ENCODE assay signal across 8 cellular contexts in the genomic region with DNA sequence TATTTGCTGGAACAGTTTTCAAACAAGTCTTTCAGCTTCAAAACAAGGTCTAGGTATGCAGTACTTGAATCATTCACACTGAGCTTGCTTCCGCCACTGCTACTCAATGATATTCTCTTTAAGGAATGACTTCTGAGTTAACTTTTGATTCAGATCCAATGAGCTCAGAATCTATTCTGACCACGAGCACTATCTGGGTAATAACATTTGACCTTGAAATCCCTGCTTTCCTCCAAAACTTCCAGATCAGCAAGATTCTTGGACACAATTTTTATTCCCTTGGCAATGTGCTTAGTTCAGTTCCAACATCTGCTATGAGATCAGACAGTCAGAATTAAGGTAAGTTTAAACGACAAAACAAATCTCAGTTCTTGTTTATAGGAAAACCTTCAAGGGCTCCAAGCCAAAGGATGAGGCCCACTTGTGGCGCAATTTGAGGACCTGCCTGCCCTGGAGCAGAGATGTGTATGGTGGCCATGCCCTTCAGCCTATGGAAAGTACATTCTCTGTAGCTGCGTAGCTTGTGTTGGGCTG.
A peak's percentile ranks its signal among the peaks of the same experiment; 100 is the strongest.
DNase-seq lines count a peak whose midpoint lies in the region; ATAC-seq and TF ChIP-seq lines count a peak whose summit lies in the region.

No MANE protein-coding gene starts in this region.

- TF ChIP-seq CTCF in stomach (IDR thresholded peaks at IDR 0.05) (no peak), GM13976 (IDR thresholded peaks at IDR 0.05; ENCODE audit: borderline replicate concordance, control extremely low read depth, extremely low read depth, insufficient read depth, missing control alignments) (no peak)

- peaks cover 95% of the 10 kb centered on the region for H3K4me1 Mint-ChIP-seq in activated naive CD8-positive, alpha-beta T cell treated with anti-CD3 and anti-CD28 coated beads for 36 hours

- peaks cover 3% of the 10 kb centered on the region for H3K9me3 Mint-ChIP-seq in activated naive CD8-positive, alpha-beta T cell treated with anti-CD3 and anti-CD28 coated beads for 36 hours

- H3K4me3 ChIP-seq in stomach, result peak overlapping the region in 2 of 4 donors; percentile 34 to 38

- in situ Hi-C loops in GM13976 (cut with MboI; ENCODE audit: low sequenced_read_pairs, unreplicated experiment), result no loop called here

- H3K27me3 ChIP-seq in stomach, result no peaks in the 10 kb centered on the region

- H3K36me3 ChIP-seq in stomach, result peaks cover 0 to 8% (median 0%) of the 10 kb centered on the region in 4 donors

- peak; percentile 69 for DNase-seq in H4 (ENCODE audit: low spot score)
- DNase-seq in activated naive CD8-positive, alpha-beta T cell treated with anti-CD3 and anti-CD28 coated beads for 36 hours, result no peak
- DNase-seq in left ventricle myocardium superior, result no peak
- DNase-seq in stomach, result no peak
- no peak for DNase-seq in GM13976 (ENCODE audit: low spot score)
- no peak for DNase-seq in NCI-H187 (lab: John Stamatoyannopoulos, UW)

- TF ChIP-seq EP300 in stomach (IDR thresholded peaks at IDR 0.05), result no peak

- H3K4me3 Mint-ChIP-seq in activated naive CD8-positive, alpha-beta T cell treated with anti-CD3 and anti-CD28 coated beads for 36 hours, result peak overlapping the region; percentile 92

- peak overlapping the region; percentile 95 for H3K27ac Mint-ChIP-seq in activated naive CD8-positive, alpha-beta T cell treated with anti-CD3 and anti-CD28 coated beads for 36 hours

- 48 to 77% (median 68%) methylated on average over 5 of the region's 5 CpGs for WGBS in stomach, 5 donors

- H3K4me1 ChIP-seq in stomach, result peaks cover 73 to 100% (median 89%) of the 10 kb centered on the region in 4 donors

- H3K27ac ChIP-seq in stomach, result peak overlapping the region; percentile 68 to 94 (median 90)

- no peak for TF ChIP-seq POLR2A in stomach (IDR thresholded peaks at IDR 0.05)

- H3K27me3 Mint-ChIP-seq in activated naive CD8-positive, alpha-beta T cell treated with anti-CD3 and anti-CD28 coated beads for 36 hours, result no peaks in the 10 kb centered on the region

- no peaks in the 10 kb centered on the region for H3K9me3 ChIP-seq in stomach

- peaks cover 59% of the 10 kb centered on the region for H3K36me3 Mint-ChIP-seq in activated naive CD8-positive, alpha-beta T cell treated with anti-CD3 and anti-CD28 coated beads for 36 hours

- ATAC-seq in left ventricle myocardium superior, result peak; percentile 39
- ATAC-seq in HG02678 (IDR thresholded peaks at IDR 0.05; ENCODE audit: unreplicated experiment), result no peak
- ATAC-seq in GM19035 (IDR thresholded peaks at IDR 0.05; ENCODE audit: unreplicated experiment), result no peak

- intact Hi-C loops in left ventricle myocardium superior (cut with micrococcal nuclease) (no loop called here), stomach (cut with DNase I; ENCODE audit: low total_unique reads) (no loop called here)
